In genomic region chr19:5321851-5322681, GRCh38 we compare ENCODE assay signal across 9 cellular contexts. TPM values are rescaled to one million over a fixed set of nuclear protein-coding genes. Genes with fewer than 3 reads are reported as not detected.
A peak's percentile ranks its signal among the peaks of the same experiment; 100 is the strongest.
DNase-seq lines count a peak whose midpoint lies in the region; ATAC-seq, FAIRE-seq and TF ChIP-seq lines count a peak whose summit lies in the region.
"Had no signal": no experiment of that assay in that cellular context is flagged by ENCODE, and none has a peak within 500 bp of the region (broad histone marks: within the 10 kb centered on the region; RNA-seq: fewer than 3 reads in every experiment).

No MANE protein-coding gene starts in this region.

- no peak overlapping the region for H3K4me3 Mint-ChIP-seq in activated naive CD8-positive, alpha-beta T cell treated with anti-CD3 and anti-CD28 coated beads, Interleukin-2, amount 10 ng/mL, durations not matched to agents 7 days and 5 days
- H3K4me3 Mint-ChIP-seq in Caco-2 (ENCODE audit: unreplicated experiment) = no peak overlapping the region

- no peak overlapping the region for H3K27ac Mint-ChIP-seq in activated naive CD8-positive, alpha-beta T cell treated with anti-CD3 and anti-CD28 coated beads, Interleukin-2, amount 10 ng/mL, durations not matched to agents 7 days and 5 days
- no peak overlapping the region for H3K27ac Mint-ChIP-seq in Caco-2 (ENCODE audit: unreplicated experiment)

- H3K4me3 ChIP-seq in Caco-2 (ENCODE audit: low read depth, low read length) = no peak overlapping the region
- H3K4me3 ChIP-seq: SJSA1 had no signal

- intact Hi-C loops in Caco-2 (cut with micrococcal nuclease; ENCODE audit: unreplicated experiment) = no loop called here

- POLR2A ChIA-PET in activated naive CD8-positive, alpha-beta T cell treated with anti-CD3 and anti-CD28 coated beads, Interleukin-2, amount 10 ng/mL, durations not matched to agents 7 days and 5 days (lab: Charles Lee) = no interaction called here
- POLR2A ChIA-PET in Caco-2 (lab: Charles Lee) = interaction anchor here (0.7 kb wide), 1 partner anchor 22 kb away, joined by 8 read pairs; no protein-coding TSS in a partner anchor

- FAIRE-seq in urothelium cell line (lab: Jason Lieb, UNC) (no peak), D721Med (lab: Jason Lieb, UNC) (no peak)

- BruUV-seq in Caco-2 (replicated peaks; lab: Mats Ljungman, UMichigan) = no TSS peak

- TF ChIP-seq CTCF in D721Med (IDR thresholded peaks at IDR 0.05; ENCODE audit: insufficient read depth, missing control alignments) = no peak
- no peak for TF ChIP-seq CTCF in Caco-2 (IDR thresholded peaks at IDR 0.05; ENCODE audit: insufficient read depth in 1 of 2, low read depth in 1 of 2, low read length in 1 of 2, severe bottlenecking in 1 of 2, unreplicated experiment in 1 of 2)

- peak; percentile 16 for DNase-seq in stimulated activated CD4-positive, alpha-beta T cell treated with anti-CD3 and anti-CD28 coated beads, Interleukin-1b, Interleukin-23, amount 100 ng/mL, for 48 hours
- no peak for DNase-seq in stimulated activated CD4-positive, alpha-beta T cell treated with anti-CD3 and anti-CD28 coated beads, Interleukin-4, amount 100 ng/mL, for 24 hours
- DNase-seq in activated naive CD8-positive, alpha-beta T cell treated with anti-CD3 and anti-CD28 coated beads, Interleukin-2, amount 10 ng/mL, durations not matched to agents 7 days and 5 days = peak; percentile 48
- DNase-seq in urothelium cell line (ENCODE audit: low spot score) (no peak), D721Med (ENCODE audit: insufficient read length, low spot score) (no peak), Caco-2 (no peak), NCI-H1417 (lab: John Stamatoyannopoulos, UW) (no peak)

- no peaks in the 10 kb centered on the region for H3K9me3 ChIP-seq in Caco-2
- H3K9me3 ChIP-seq: SJSA1 had no signal

- peaks cover 4% of the 10 kb centered on the region for H3K4me1 Mint-ChIP-seq in activated naive CD8-positive, alpha-beta T cell treated with anti-CD3 and anti-CD28 coated beads, Interleukin-2, amount 10 ng/mL, durations not matched to agents 7 days and 5 days
- H3K4me1 Mint-ChIP-seq in Caco-2 (ENCODE audit: low read depth, unreplicated experiment) = no peaks in the 10 kb centered on the region

- ATAC-seq in HG03521 (IDR thresholded peaks at IDR 0.05; ENCODE audit: unreplicated experiment) = peak; percentile 55
- ATAC-seq in activated naive CD8-positive, alpha-beta T cell treated with anti-CD3 and anti-CD28 coated beads, Interleukin-2, amount 10 ng/mL, durations not matched to agents 7 days and 5 days (ENCODE audit: low read depth) = peak; percentile 91

- H3K36me3 Mint-ChIP-seq in activated naive CD8-positive, alpha-beta T cell treated with anti-CD3 and anti-CD28 coated beads, Interleukin-2, amount 10 ng/mL, durations not matched to agents 7 days and 5 days = no peaks in the 10 kb centered on the region
- no peaks in the 10 kb centered on the region for H3K36me3 Mint-ChIP-seq in Caco-2 (ENCODE audit: insufficient read depth, unreplicated experiment)

- CTCF ChIA-PET in Caco-2 (lab: Charles Lee) = no interaction called here

- no peaks in the 10 kb centered on the region for H3K4me1 ChIP-seq in Caco-2

- H3K27me3 Mint-ChIP-seq in activated naive CD8-positive, alpha-beta T cell treated with anti-CD3 and anti-CD28 coated beads, Interleukin-2, amount 10 ng/mL, durations not matched to agents 7 days and 5 days = peaks cover 19% of the 10 kb centered on the region
- H3K27me3 Mint-ChIP-seq in Caco-2 (ENCODE audit: insufficient read depth, unreplicated experiment) = no peaks in the 10 kb centered on the region

- no peaks in the 10 kb centered on the region for H3K36me3 ChIP-seq in Caco-2 (ENCODE audit: control insufficient read depth, insufficient read depth, low read length)
- H3K36me3 ChIP-seq: SJSA1 had no signal

- H3K9me3 Mint-ChIP-seq in activated naive CD8-positive, alpha-beta T cell treated with anti-CD3 and anti-CD28 coated beads, Interleukin-2, amount 10 ng/mL, durations not matched to agents 7 days and 5 days = peaks cover 2% of the 10 kb centered on the region
- H3K9me3 Mint-ChIP-seq in Caco-2 (ENCODE audit: unreplicated experiment) = no peaks in the 10 kb centered on the region

- H3K27me3 ChIP-seq in Caco-2 (replicated peaks; ENCODE audit: control insufficient read depth, insufficient read depth, low read length) = no peaks in the 10 kb centered on the region
- H3K27me3 ChIP-seq: SJSA1 had no signal

RNA-seq across cellular contexts. Expression of gene PTPRS, which starts 18.5 kb away (rescaled TPM):
- under 1 TPM; 0.14 to 0.19 TPM for total RNA-seq in activated naive CD8-positive, alpha-beta T cell treated with anti-CD3 and anti-CD28 coated beads, Interleukin-2, amount 10 ng/mL, durations not matched to agents 7 days and 5 days
- 65.0 and 65.6 TPM in 2 replicates for total RNA-seq in Caco-2 (2022)

Comparison
In these comparisons a context has a peak if more than half of its experiments do, and no peak if none do; other contexts are left out.
1. DNase-seq: peak in stimulated activated CD4-positive, alpha-beta T cell treated with anti-CD3 and anti-CD28 coated beads, Interleukin-1b, Interleukin-23, amount 100 ng/mL, for 48 hours (single experiment) and activated naive CD8-positive, alpha-beta T cell treated with anti-CD3 and anti-CD28 coated beads, Interleukin-2, amount 10 ng/mL, durations not matched to agents 7 days and 5 days (single experiment); none in stimulated activated CD4-positive, alpha-beta T cell treated with anti-CD3 and anti-CD28 coated beads, Interleukin-4, amount 100 ng/mL, for 24 hours (single experiment), urothelium cell line (single experiment), D721Med (single experiment), Caco-2 (0 of 2) and NCI-H1417 (0 of 3).
2. RNA of gene PTPRS, which starts 18.5 kb away (total RNA-seq): 65.0 to 65.6 TPM in Caco-2; 0.14 to 0.19 TPM in activated naive CD8-positive, alpha-beta T cell treated with anti-CD3 and anti-CD28 coated beads, Interleukin-2, amount 10 ng/mL, durations not matched to agents 7 days and 5 days; every median in the first group is over 10 times any median in the second.